ENCODE assay signal across 8 cellular contexts in genomic region chr6:12014027-12014872, GRCh38. TPM values are rescaled to one million over a fixed set of nuclear protein-coding genes. Genes with fewer than 3 reads are reported as not detected.
A peak's percentile ranks its signal among the peaks of the same experiment; 100 is the strongest.
DNase-seq lines count a peak whose midpoint lies in the region; ATAC-seq, FAIRE-seq and TF ChIP-seq lines count a peak whose summit lies in the region.

No MANE protein-coding gene starts in this region.

- H3K79me2 ChIP-seq in parathyroid adenoma = no peaks in the 10 kb centered on the region

- H3K27ac ChIP-seq in Panc1 (ENCODE audit: low read length) = peak overlapping the region; percentile 93
- H3K27ac ChIP-seq in parathyroid adenoma = no peak overlapping the region

- H3K36me3 ChIP-seq in Panc1 (ENCODE audit: control insufficient read depth, insufficient read depth, low read length) (peaks cover 2% of the 10 kb centered on the region; the same call in 1 of the 2 replicates), parathyroid adenoma (ENCODE audit: control insufficient read depth, insufficient read depth, low read length) (no peaks in the 10 kb centered on the region)

- H3K4me3 ChIP-seq in Panc1 (ENCODE audit: low read depth in 2 of 2, low read length in 2 of 2) (peak overlapping the region in 1 of 2 experiments; percentile 84; a peak in 2 of 4 replicates), epithelial cell of esophagus (ENCODE audit: low read length) (no peak overlapping the region), parathyroid adenoma (ENCODE audit: low read depth, low read length) (peak overlapping the region; percentile 17)

- H3K9me3 ChIP-seq in Panc1 (ENCODE audit: control insufficient read depth, insufficient read depth, low read depth, low read length) (peaks cover 3% of the 10 kb centered on the region; the same call in 1 of the 2 replicates), parathyroid adenoma (ENCODE audit: control insufficient read depth, low read length) (no peaks in the 10 kb centered on the region)

- H3K9ac ChIP-seq in parathyroid adenoma = no peak overlapping the region

- H3K4me1 ChIP-seq in Panc1 (ENCODE audit: control insufficient read depth, insufficient read depth, low read length) (peaks cover 30% of the 10 kb centered on the region), parathyroid adenoma (peaks cover 9% of the 10 kb centered on the region)

- TF ChIP-seq CTCF in Panc1 (IDR thresholded peaks at IDR 0.05) (no peak), epithelial cell of esophagus (IDR thresholded peaks at IDR 0.05; ENCODE audit: insufficient read depth, low read depth, low read length, missing control alignments) (no peak), parathyroid adenoma (IDR thresholded peaks at IDR 0.05) (no peak)

- intact Hi-C loops in Panc1 (cut with micrococcal nuclease; ENCODE audit: unreplicated experiment) (loop anchor here (5.0 to 10.0 kb wide), 2 partner anchors 273 to 359 kb away; no protein-coding TSS in a partner anchor), left ventricle myocardium superior (cut with micrococcal nuclease) (no loop called here)

- POLR2A ChIA-PET in Panc1 (lab: Charles Lee) = no interaction called here

- 0 out of 2 replicates have a peak, but pooled peaks have one; percentile 26 for TF ChIP-seq POLR2A in GM12892 (IDR thresholded peaks at IDR 0.05; ENCODE audit: low read depth, low read length)

- H3K27me3 ChIP-seq in Panc1 (ENCODE audit: control insufficient read depth, insufficient read depth, low read length) (no peaks in the 10 kb centered on the region), parathyroid adenoma (ENCODE audit: control insufficient read depth, insufficient read depth, low read length) (no peaks in the 10 kb centered on the region)

- no peak for ATAC-seq in Panc1
- no peak for ATAC-seq in GM21526 (IDR thresholded peaks at IDR 0.05; ENCODE audit: low FRiP score, unreplicated experiment)
- ATAC-seq in GM19452 (IDR thresholded peaks at IDR 0.05; ENCODE audit: unreplicated experiment) = no peak
- no peak for ATAC-seq in left ventricle myocardium superior

- in situ Hi-C loops in Panc1 (cut with HindIII; ENCODE audit: low pct_unique_long_range_greater_than_20kb, low sequenced_read_pairs) = no loop called here

- FAIRE-seq in GM12892 (lab: Jason Lieb, UNC) = no peak

- CTCF ChIA-PET in Panc1 (lab: Charles Lee) = interaction anchor here (0.5 kb wide), 1 partner anchor 1384 kb away, joined by 3 read pairs; no protein-coding TSS in a partner anchor

- DNase-seq in GM12892 (ENCODE audit: insufficient read length) (no peak), Panc1 (ENCODE audit: low read depth, low spot score) (no peak), epithelial cell of esophagus (ENCODE audit: low read depth) (peak; percentile 63), left ventricle myocardium superior (no peak)
- DNase-seq in stimulated activated naive CD4-positive, alpha-beta T cell (lab: John Stamatoyannopoulos, UW) = no peak

- peak overlapping the region; percentile 64 for H3K4me2 ChIP-seq in parathyroid adenoma (ENCODE audit: low read length)

- BruUV-seq in Panc1 (replicated peaks; lab: Mats Ljungman, UMichigan) = no TSS peak

- H2AFZ ChIP-seq in parathyroid adenoma = no peak overlapping the region

RNA-seq across cellular contexts. Expression of gene HIVEP1, which starts 2.1 kb away (rescaled TPM):
- polyA plus RNA-seq in GM12892 (2012; ENCODE audit: missing spikeins) = 19.0 TPM
- total RNA-seq in Panc1 (2021; ENCODE audit: unreplicated experiment) (16.7 TPM), left ventricle myocardium superior (13.4 TPM)
- polyA plus RNA-seq in Panc1 (2012; ENCODE audit: insufficient read length) = 9.8 TPM
